ENCODE assay signal across 23 cellular contexts in genomic region chr5:96775050-96775449, GRCh38. TPM values are rescaled to one million over a fixed set of nuclear protein-coding genes. Genes with fewer than 3 reads are reported as not detected.
DNase-seq lines count a peak whose midpoint lies in the region; ATAC-seq and TF ChIP-seq lines count a peak whose summit lies in the region.
"Had no signal": no experiment of that assay in that cellular context is flagged by ENCODE, and none has a peak within 500 bp of the region (broad histone marks: within the 10 kb centered on the region; RNA-seq: fewer than 3 reads in every experiment).

No MANE protein-coding gene starts in this region.

- ATAC-seq in CD4-positive, alpha-beta T cell (ENCODE audit: poor library complexity): no peak
- ATAC-seq in esophagus mucosa (peak; percentile 37), GM18520 (IDR thresholded peaks at IDR 0.05; ENCODE audit: unreplicated experiment) (no peak)
- ATAC-seq: A549, HCT116 had no signal

- H3K27me3 ChIP-seq in CD4-positive, alpha-beta T cell (ENCODE audit: control insufficient read depth, insufficient read depth, low read length): no peaks in the 10 kb centered on the region
- H3K27me3 ChIP-seq: SJSA1 had no signal

- no peak for DNase-seq in CD4-positive, alpha-beta T cell
- DNase-seq in progenitor cell of endocrine pancreas (ENCODE audit: low spot score, unreplicated experiment) (no peak), D341Med (ENCODE audit: low spot score) (no peak), HK-2 (ENCODE audit: unreplicated experiment) (no peak)
- DNase-seq: AML-193; C1 segment of cervical spinal cord; CD8-positive, alpha-beta memory T cell; GOT3; NCI-H1092; NCI-H1417 treated with DMSO at 0.1 percent for 48 hours; NCI-H1694 treated with DMSO at 0.1 percent for 48 hours; NCI-H2081; NCI-H2227 treated with DMSO at 0.1 percent for 48 hours; NCI-H510A; Right ventricle myocardium superior; RPMI8226 had no signal

- H3K9me3 Mint-ChIP-seq in CD4-positive, alpha-beta T cell: no peaks in the 10 kb centered on the region
- H3K9me3 Mint-ChIP-seq in IgD-negative memory B cell: no peaks in the 10 kb centered on the region
- no peaks in the 10 kb centered on the region for H3K9me3 Mint-ChIP-seq in progenitor cell of endocrine pancreas (ENCODE audit: low read depth)
- H3K9me3 Mint-ChIP-seq: CD8-positive, alpha-beta memory T cell had no signal

- POLR2A ChIA-PET in CD4-positive, alpha-beta T cell (lab: Charles Lee): no interaction called here

- H3K27me3 Mint-ChIP-seq in CD4-positive, alpha-beta T cell: no peaks in the 10 kb centered on the region
- H3K27me3 Mint-ChIP-seq in IgD-negative memory B cell (no peaks in the 10 kb centered on the region), progenitor cell of endocrine pancreas (no peaks in the 10 kb centered on the region)

- intact Hi-C loops in CD4-positive, alpha-beta T cell (cut with DNase I, micrococcal nuclease): loop anchor here in 1 of 2 experiments (10.0 kb wide), 1 partner anchor 230 kb away; no protein-coding TSS in a partner anchor

- peak overlapping the region; percentile 33 for H3K27ac Mint-ChIP-seq in CD4-positive, alpha-beta T cell
- peak overlapping the region in 2 of 3 donors; percentile 53 to 59 for H3K27ac Mint-ChIP-seq in IgD-negative memory B cell
- H3K27ac Mint-ChIP-seq in progenitor cell of endocrine pancreas: peak overlapping the region; percentile 13

- H3K9me3 ChIP-seq in CD4-positive, alpha-beta T cell (ENCODE audit: control insufficient read depth, low read length): no peaks in the 10 kb centered on the region
- H3K9me3 ChIP-seq: A549, SJSA1 had no signal

- TF ChIP-seq CTCF in CD4-positive, alpha-beta T cell (IDR thresholded peaks at IDR 0.05): no peak
- TF ChIP-seq CTCF in progenitor cell of endocrine pancreas (IDR thresholded peaks at IDR 0.05; ENCODE audit: unreplicated experiment): no peak

- H3K4me1 Mint-ChIP-seq in CD4-positive, alpha-beta T cell (ENCODE audit: low read depth): peaks cover 8% of the 10 kb centered on the region
- peaks cover 0 to 3% (median 0%) of the 10 kb centered on the region in 3 donors for H3K4me1 Mint-ChIP-seq in IgD-negative memory B cell
- H3K4me1 Mint-ChIP-seq in progenitor cell of endocrine pancreas (ENCODE audit: low read depth): no peaks in the 10 kb centered on the region

- peaks cover 96% of the 10 kb centered on the region for H3K36me3 Mint-ChIP-seq in CD4-positive, alpha-beta T cell (ENCODE audit: low read depth)
- H3K36me3 Mint-ChIP-seq in IgD-negative memory B cell (no peaks in the 10 kb centered on the region), progenitor cell of endocrine pancreas (ENCODE audit: insufficient read depth) (peaks cover 18% of the 10 kb centered on the region)

- H3K4me3 Mint-ChIP-seq in CD4-positive, alpha-beta T cell: no peak overlapping the region
- no peak overlapping the region for H3K4me3 Mint-ChIP-seq in IgD-negative memory B cell
- H3K4me3 Mint-ChIP-seq in progenitor cell of endocrine pancreas (ENCODE audit: low read depth): no peak overlapping the region
- H3K4me3 Mint-ChIP-seq: CD8-positive, alpha-beta memory T cell had no signal

- CTCF ChIA-PET in CD4-positive, alpha-beta T cell (lab: Charles Lee): no interaction called here

- no peak overlapping the region for H3K27ac ChIP-seq in CD4-positive, alpha-beta T cell (ENCODE audit: low read depth, low read length)
- H3K27ac ChIP-seq: A549, HL-60, SJSA1 had no signal

RNA-seq across cellular contexts. Expression of gene ERAP1, which starts 32.7 kb away (rescaled TPM):
- total RNA-seq in CD4-positive, alpha-beta T cell: 10 to 100 TPM; 45.0 to 47.4 TPM
- 22.0 TPM for polyA plus RNA-seq in IgD-negative memory B cell
- total RNA-seq in esophagus mucosa (20.7 TPM), progenitor cell of endocrine pancreas (31.9 and 37.9 TPM in 2 replicates)
